13 cellular contexts compared by ENCODE assay signal in genomic region chr11:130645164-130645859, GRCh38.
"Had no signal": no experiment of that assay in that cellular context is flagged by ENCODE, and none has a peak within 500 bp of the region (broad histone marks: within the 10 kb centered on the region; RNA-seq: fewer than 3 reads in every experiment).

No MANE protein-coding gene starts in this region.

- ATAC-seq: activated T-cell treated with anti-CD3 and anti-CD28 coated beads, Interleukin-2, amount 50 U/mL, for 4 hours; naive thymus-derived CD4-positive, alpha-beta T cell; right cardiac atrium; stimulated activated effector memory CD8-positive, alpha-beta T cell treated with anti-CD3 and anti-CD28 coated beads, Interleukin-12 subunit alpha, Interleukin-12 subunit beta, amount 100 ng/mL, for 72 hours had no signal

- H3K27ac Mint-ChIP-seq: activated CD4-positive, alpha-beta memory T cell treated with anti-CD3 and anti-CD28 coated beads for 36 hours; activated naive CD8-positive, alpha-beta T cell; immature natural killer cell; naive thymus-derived CD4-positive, alpha-beta T cell; progenitor cell of endocrine pancreas; stimulated activated effector memory CD8-positive, alpha-beta T cell treated with anti-CD3 and anti-CD28 coated beads, Interleukin-12 subunit alpha, Interleukin-12 subunit beta, amount 100 ng/mL, for 72 hours had no signal

- H3K9me3 ChIP-seq: tibial nerve had no signal

- H3K36me3 Mint-ChIP-seq: activated CD4-positive, alpha-beta memory T cell treated with anti-CD3 and anti-CD28 coated beads for 36 hours; activated naive CD8-positive, alpha-beta T cell; immature natural killer cell; naive thymus-derived CD4-positive, alpha-beta T cell; stimulated activated effector memory CD8-positive, alpha-beta T cell treated with anti-CD3 and anti-CD28 coated beads, Interleukin-12 subunit alpha, Interleukin-12 subunit beta, amount 100 ng/mL, for 72 hours had no signal

- H3K36me3 ChIP-seq: tibial nerve had no signal

- DNase-seq: activated CD4-positive, alpha-beta memory T cell treated with anti-CD3 and anti-CD28 coated beads for 36 hours; activated effector memory CD4-positive, alpha-beta T cell treated with anti-CD3 and anti-CD28 coated beads, Interleukin-2, amount 50 U/mL, for 16 hours; activated T-cell treated with anti-CD3 and anti-CD28 coated beads, Interleukin-2, amount 50 U/mL, for 4 hours; foreskin fibroblast; glutamatergic neuron; immature natural killer cell; naive thymus-derived CD4-positive, alpha-beta T cell; right cardiac atrium had no signal

- H3K9me3 Mint-ChIP-seq: activated CD4-positive, alpha-beta memory T cell treated with anti-CD3 and anti-CD28 coated beads for 36 hours; activated T-cell treated with anti-CD3 and anti-CD28 coated beads, Interleukin-2, amount 50 U/mL, for 4 hours; immature natural killer cell; naive thymus-derived CD4-positive, alpha-beta T cell; stimulated activated effector memory CD8-positive, alpha-beta T cell treated with anti-CD3 and anti-CD28 coated beads, Interleukin-12 subunit alpha, Interleukin-12 subunit beta, amount 100 ng/mL, for 72 hours had no signal

- H3K4me3 Mint-ChIP-seq: activated CD4-positive, alpha-beta memory T cell treated with anti-CD3 and anti-CD28 coated beads for 36 hours; activated naive CD8-positive, alpha-beta T cell; activated T-cell treated with anti-CD3 and anti-CD28 coated beads, Interleukin-2, amount 50 U/mL, for 4 hours; immature natural killer cell; naive thymus-derived CD4-positive, alpha-beta T cell; stimulated activated effector memory CD8-positive, alpha-beta T cell treated with anti-CD3 and anti-CD28 coated beads, Interleukin-12 subunit alpha, Interleukin-12 subunit beta, amount 100 ng/mL, for 72 hours had no signal

- H3K27me3 ChIP-seq: tibial nerve had no signal

- H3K4me1 Mint-ChIP-seq: immature natural killer cell; naive thymus-derived CD4-positive, alpha-beta T cell; stimulated activated effector memory CD8-positive, alpha-beta T cell treated with anti-CD3 and anti-CD28 coated beads, Interleukin-12 subunit alpha, Interleukin-12 subunit beta, amount 100 ng/mL, for 72 hours had no signal

- H3K4me3 ChIP-seq: smooth muscle cell, tibial nerve had no signal

- H3K27me3 Mint-ChIP-seq: activated CD4-positive, alpha-beta memory T cell treated with anti-CD3 and anti-CD28 coated beads for 36 hours; activated naive CD8-positive, alpha-beta T cell had no signal
